1 cellular context compared by ENCODE assay signal in genomic region chr1:202063093-202063492, GRCh38.
TF ChIP-seq lines count a peak whose summit lies in the region.

No MANE protein-coding gene starts in this region.

TF ChIP-seq in HCT116, 20 proteins besides CTCF, POLR2A, EP300 and RAD21 (continued from another document):
- TF ChIP-seq TCF7L2 (IDR thresholded peaks at IDR 0.05; ENCODE audit: borderline replicate concordance, extremely low read depth, insufficient read depth, insufficient read length): no peak
- no peak for TF ChIP-seq JUND (IDR thresholded peaks at IDR 0.05)
- no peak for TF ChIP-seq FOSL1 (IDR thresholded peaks at IDR 0.05; ENCODE audit: low read depth)
